Comparison of ENCODE assay signal across 1 cellular context in the genomic region with DNA sequence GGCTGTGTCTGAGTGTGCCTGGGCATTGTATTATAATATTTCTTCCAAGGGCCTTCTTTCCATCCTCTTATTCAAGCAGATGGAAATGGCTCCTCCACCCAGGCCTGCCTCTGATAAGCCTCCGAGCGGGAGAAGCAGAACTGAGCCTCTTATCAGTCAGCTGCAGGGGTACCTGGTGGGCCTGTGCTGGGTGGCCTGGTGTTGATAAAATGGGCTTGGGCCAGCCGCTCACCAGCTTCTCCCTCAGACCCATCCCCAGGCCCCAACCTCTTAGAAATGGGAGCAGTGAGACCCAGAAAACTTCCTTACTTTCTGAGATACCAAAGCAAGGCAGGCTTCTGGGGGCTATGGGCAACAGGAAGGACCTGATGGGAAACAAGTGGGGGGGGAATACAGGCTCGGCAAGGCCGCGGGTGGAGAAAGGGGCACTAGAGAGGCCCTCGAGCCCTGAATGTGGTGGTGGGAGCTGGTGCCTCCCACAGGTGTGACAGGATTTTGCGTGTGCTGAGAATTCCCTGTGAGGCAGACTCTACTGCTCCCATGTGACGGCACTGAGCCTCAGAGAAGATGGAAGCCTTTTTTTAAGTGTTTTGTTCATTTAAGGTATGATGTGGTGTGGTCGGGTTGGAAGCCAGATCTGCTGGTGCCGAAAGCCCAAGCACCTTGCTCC.
TF ChIP-seq lines count a peak whose summit lies in the region.

No MANE protein-coding gene starts in this region.

TF ChIP-seq in H1, 55 proteins besides CTCF, POLR2A, EP300 and RAD21:
- TF ChIP-seq BACH1 (IDR thresholded peaks at IDR 0.05; ENCODE audit: low read length) (no peak), MAFK (IDR thresholded peaks at IDR 0.05; ENCODE audit: low read depth, low read length) (no peak), YY1 (IDR thresholded peaks at IDR 0.05; ENCODE audit: low read depth, low read length) (no peak), CHD2 (IDR thresholded peaks at IDR 0.05; ENCODE audit: low read length) (no peak), JUN (IDR thresholded peaks at IDR 0.05; ENCODE audit: low read depth, low read length) (no peak), SUZ12 (IDR thresholded peaks at IDR 0.05; ENCODE audit: low read length) (no peak), SIX5 (IDR thresholded peaks at IDR 0.05; ENCODE audit: low read depth, low read length) (no peak), SRF (IDR thresholded peaks at IDR 0.05; ENCODE audit: low read depth, low read length) (no peak), CREB1 (IDR thresholded peaks at IDR 0.05) (no peak), CTBP2 (IDR thresholded peaks at IDR 0.05; ENCODE audit: borderline replicate concordance, insufficient read depth, insufficient read length, low read length) (no peak), JUND (IDR thresholded peaks at IDR 0.05; ENCODE audit: low read length) (no peak), RFX5 (IDR thresholded peaks at IDR 0.05; ENCODE audit: borderline replicate concordance, low read depth, low read length) (no peak), KDM1A (IDR thresholded peaks at IDR 0.05; ENCODE audit: borderline replicate concordance, low read length) (no peak), ZNF274 (IDR thresholded peaks at IDR 0.05; ENCODE audit: borderline replicate concordance, extremely low read depth, low read length) (no peak)
- TF ChIP-seq, protein P1, sequence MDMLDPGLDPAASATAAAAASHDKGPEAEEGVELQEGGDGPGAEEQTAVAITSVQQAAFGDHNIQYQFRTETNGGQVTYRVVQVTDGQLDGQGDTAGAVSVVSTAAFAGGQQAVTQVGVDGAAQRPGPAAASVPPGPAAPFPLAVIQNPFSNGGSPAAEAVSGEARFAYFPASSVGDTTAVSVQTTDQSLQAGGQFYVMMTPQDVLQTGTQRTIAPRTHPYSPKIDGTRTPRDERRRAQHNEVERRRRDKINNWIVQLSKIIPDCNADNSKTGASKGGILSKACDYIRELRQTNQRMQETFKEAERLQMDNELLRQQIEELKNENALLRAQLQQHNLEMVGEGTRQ (IDR thresholded peaks at IDR 0.05; ENCODE audit: low read length), result no peak
- TF ChIP-seq, protein P2, sequence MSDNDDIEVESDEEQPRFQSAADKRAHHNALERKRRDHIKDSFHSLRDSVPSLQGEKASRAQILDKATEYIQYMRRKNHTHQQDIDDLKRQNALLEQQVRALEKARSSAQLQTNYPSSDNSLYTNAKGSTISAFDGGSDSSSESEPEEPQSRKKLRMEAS (IDR thresholded peaks at IDR 0.05), result no peak
